In the genomic region with DNA sequence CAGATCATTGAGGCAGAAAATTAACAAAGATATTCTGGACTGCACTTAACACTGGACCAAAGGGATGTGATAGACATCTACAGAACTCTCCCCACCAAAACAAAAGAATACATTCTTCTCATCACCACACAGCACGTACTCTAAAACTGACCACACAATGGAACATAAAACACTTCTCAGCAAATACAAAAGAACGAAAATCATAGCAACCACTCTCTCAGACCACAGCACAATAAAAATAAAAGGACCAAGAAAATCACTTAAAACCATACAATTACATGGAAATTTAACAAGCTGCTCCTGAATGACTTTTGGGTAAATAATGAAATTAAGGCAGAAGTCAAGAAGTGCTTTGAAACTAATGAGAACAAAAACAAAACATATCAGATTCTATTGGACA, we compare ENCODE assay signal across 9 cellular contexts.
"Had no signal": no experiment of that assay in that cellular context is flagged by ENCODE, and none has a peak within 500 bp of the region (broad histone marks: within the 10 kb centered on the region; RNA-seq: fewer than 3 reads in every experiment).

No MANE protein-coding gene starts in this region.

- H3K4me1 Mint-ChIP-seq: GM23338, H9, IgD-negative memory B cell had no signal

- H3K4me3 ChIP-seq: GM23338 had no signal

- H3K27me3 Mint-ChIP-seq: IgD-negative memory B cell had no signal

- H3K4me3 Mint-ChIP-seq: GM23338, H9, IgD-negative memory B cell had no signal

- H3K4me2 ChIP-seq: GM23338, KMS-11 had no signal

- H3K27ac Mint-ChIP-seq: GM23338, H9, IgD-negative memory B cell had no signal

- FAIRE-seq: H1, H54, HTR-8/SVneo had no signal

- H2AFZ ChIP-seq: GM23338 had no signal

- DNase-seq: H9, HCEC 1CT, KBM-7 had no signal

- H3K27ac ChIP-seq: KMS-11 had no signal

- H3K9me3 Mint-ChIP-seq: GM23338 had no signal
